ENCODE assay signal across 26 cellular contexts in the genomic region with DNA sequence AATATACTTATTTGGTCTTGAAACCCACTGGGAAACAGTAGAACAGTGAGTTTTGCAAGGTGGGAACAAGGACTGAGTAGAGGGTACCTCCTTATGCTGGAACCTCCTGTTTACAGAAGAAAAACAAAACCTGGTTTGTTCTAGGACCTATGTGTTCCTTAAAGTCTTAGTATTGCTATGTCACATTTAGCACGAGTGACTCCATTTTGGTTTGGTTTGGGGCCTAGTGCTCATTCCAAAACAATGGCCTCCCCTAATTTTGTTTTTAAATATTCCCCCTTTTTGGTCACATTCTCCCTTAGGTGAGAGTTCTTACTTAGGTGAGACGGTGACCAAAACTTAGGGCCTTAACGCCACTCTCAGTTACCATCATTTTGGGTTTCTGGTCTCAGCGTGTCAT.
"Had no signal": no experiment of that assay in that cellular context is flagged by ENCODE, and none has a peak within 500 bp of the region (broad histone marks: within the 10 kb centered on the region; RNA-seq: fewer than 3 reads in every experiment).

No MANE protein-coding gene starts in this region.

- H3K4me2 ChIP-seq: hepatocyte, neural progenitor cell, smooth muscle cell had no signal

- H3K9me3 ChIP-seq: left lung, lower lobe of right lung, neutrophil, psoas muscle, right lobe of liver, stomach, testis, thyroid gland, transverse colon, upper lobe of left lung, vagina had no signal

- ATAC-seq: left colon; left lung; lower lobe of right lung; natural killer cell; psoas muscle; right lobe of liver; stimulated activated naive B cell treated with anti-CD40 and anti-IgM and Interleukin-4, amounts not matched to agents 10 μg/mL and 1 μg/mL and 100 μg/mL, for 72 hours; stimulated activated naive CD8-positive, alpha-beta T cell treated with anti-CD3 and anti-CD28 coated beads, Interleukin-15, Interleukin-2, amounts not matched to agents 100 U/mL and 50 U/mL, for 24 hours had no signal

- H3K4me1 ChIP-seq: lower lobe of right lung, neural progenitor cell, parathyroid adenoma, psoas muscle, right lobe of liver, testis, transverse colon, upper lobe of left lung, vagina had no signal

- H3K4me3 Mint-ChIP-seq: natural killer cell; nephron progenitor cell; neural progenitor cell; stimulated activated naive B cell treated with anti-CD40 and anti-IgM and Interleukin-4, amounts not matched to agents 10 μg/mL and 1 μg/mL and 100 μg/mL, for 72 hours had no signal

- H3K4me3 ChIP-seq: hepatocyte, left lung, lower lobe of right lung, neural progenitor cell, psoas muscle, right lobe of liver, smooth muscle cell, stomach, testis, thyroid gland, transverse colon, upper lobe of left lung, vagina had no signal

- H3K36me3 Mint-ChIP-seq: natural killer cell, neural progenitor cell had no signal

- H3K79me2 ChIP-seq: hepatocyte, parathyroid adenoma had no signal

- H3K4me1 Mint-ChIP-seq: neural progenitor cell had no signal

- H3K27ac ChIP-seq: hepatocyte, left lung, lower lobe of right lung, neural progenitor cell, neutrophil, parathyroid adenoma, psoas muscle, right lobe of liver, stomach, testis, thyroid gland, transverse colon, upper lobe of left lung, vagina had no signal

- H3K36me3 ChIP-seq: left lung, lower lobe of right lung, neural progenitor cell, neutrophil, right lobe of liver, stomach, thyroid gland, transverse colon, upper lobe of left lung, vagina had no signal

- H3K27me3 Mint-ChIP-seq: stimulated activated naive B cell treated with anti-CD40 and anti-IgM and Interleukin-4, amounts not matched to agents 10 μg/mL and 1 μg/mL and 100 μg/mL, for 72 hours had no signal

- H3K27ac Mint-ChIP-seq: natural killer cell; nephron progenitor cell; neural progenitor cell; stimulated activated naive B cell treated with anti-CD40 and anti-IgM and Interleukin-4, amounts not matched to agents 10 μg/mL and 1 μg/mL and 100 μg/mL, for 72 hours had no signal

- DNase-seq: left colon; left lung; lower lobe of right lung; mammary epithelial cell; natural killer cell; nephron progenitor cell; occipital lobe; psoas muscle; right lobe of liver; stimulated activated CD4-positive, alpha-beta T cell treated with anti-CD3 and anti-CD28 coated beads, Interleukin-1b, Interleukin-23, amount 100 ng/mL, for 48 hours; stimulated activated CD4-positive, alpha-beta T cell treated with anti-CD3 and anti-CD28 coated beads, Interleukin-2, amount 100 ng/mL, for 48 hours; stimulated activated CD4-positive, alpha-beta T cell treated with anti-CD3 and anti-CD28 coated beads, Interleukin-4, amount 100 ng/mL, for 4 hours; stimulated activated CD8-positive, alpha-beta memory T cell treated with anti-CD3 and anti-CD28 coated beads, Interleukin-4, amount 100 ng/mL, for 48 hours; stimulated activated naive B cell treated with anti-CD40 and anti-IgM and Interleukin-4, amounts not matched to agents 10 μg/mL and 1 μg/mL and 100 μg/mL, for 72 hours; stimulated activated naive CD8-positive, alpha-beta T cell treated with anti-CD3 and anti-CD28 coated beads, Interleukin-15, Interleukin-2, amounts not matched to agents 100 U/mL and 50 U/mL, for 24 hours; stomach; testis; thyroid gland; transverse colon; upper lobe of left lung had no signal

- H3K27me3 ChIP-seq: hepatocyte, left lung, neutrophil, right lobe of liver, stomach, testis, thyroid gland, transverse colon, upper lobe of left lung, vagina had no signal
